8 cellular contexts compared by ENCODE assay signal in genomic region chr2:219737270-219737691, GRCh38.
DNase-seq lines count a peak whose midpoint lies in the region; ATAC-seq and TF ChIP-seq lines count a peak whose summit lies in the region.

No MANE protein-coding gene starts in this region.

- H3K27me3 Mint-ChIP-seq in endodermal cell (ENCODE audit: insufficient read depth) (peaks cover 2% of the 10 kb centered on the region), neural crest cell (ENCODE audit: low read depth) (peaks cover 5% of the 10 kb centered on the region)

- TF ChIP-seq CTCF in GM06990 (IDR thresholded peaks at IDR 0.05; ENCODE audit: insufficient read depth, low read length, poor library complexity, severe bottlenecking), result peak; percentile 10
- TF ChIP-seq CTCF in endodermal cell (conservative IDR thresholded peaks at IDR 0.05), result peak; percentile 78
- peak; percentile 58 for TF ChIP-seq CTCF in neural crest cell (conservative IDR thresholded peaks at IDR 0.05)

- H3K4me1 Mint-ChIP-seq in endodermal cell (peaks cover 13% of the 10 kb centered on the region), neural crest cell (peaks cover 10% of the 10 kb centered on the region)
- no peaks in the 10 kb centered on the region for H3K4me1 Mint-ChIP-seq in stimulated activated effector memory CD8-positive, alpha-beta T cell treated with anti-CD3 and anti-CD28 coated beads, Interleukin-12 subunit alpha, Interleukin-12 subunit beta, amount 100 ng/mL, for 72 hours

- no peak overlapping the region for H3K27ac ChIP-seq in endodermal cell (ENCODE audit: low read depth, low read length)

- no peaks in the 10 kb centered on the region for H3K9me3 ChIP-seq in endodermal cell (ENCODE audit: control insufficient read depth, low read length)

- H3K9ac ChIP-seq in endodermal cell (ENCODE audit: extremely low read depth, low read length, poor library complexity, severe bottlenecking), result no peak overlapping the region

- H3K36me3 ChIP-seq in GM06990 (ENCODE audit: control insufficient read depth, insufficient read depth, low read length) (no peaks in the 10 kb centered on the region), endodermal cell (ENCODE audit: control insufficient read depth, insufficient read depth, low read length) (no peaks in the 10 kb centered on the region)

- 91 to 92% methylated on average over 3 to 4 of the region's 4 CpGs for WGBS in endodermal cell (ENCODE audit: insufficient coverage in 1 of 2, insufficient read length in 1 of 2), 2 experiments

- no peaks in the 10 kb centered on the region for H3K36me3 Mint-ChIP-seq in endodermal cell (ENCODE audit: low read depth)
- H3K36me3 Mint-ChIP-seq in neural crest cell (ENCODE audit: low read depth), result no peaks in the 10 kb centered on the region
- H3K36me3 Mint-ChIP-seq in stimulated activated effector memory CD8-positive, alpha-beta T cell treated with anti-CD3 and anti-CD28 coated beads, Interleukin-12 subunit alpha, Interleukin-12 subunit beta, amount 100 ng/mL, for 72 hours, result no peaks in the 10 kb centered on the region

- H3K4me3 ChIP-seq in GM06990 (replicated peaks; ENCODE audit: low read depth, low read length) (no peak overlapping the region), endodermal cell (ENCODE audit: low read length) (no peak overlapping the region)

- H3K27me3 ChIP-seq in GM06990 (replicated peaks; ENCODE audit: control insufficient read depth, insufficient read depth, low read length), result no peaks in the 10 kb centered on the region
- no peaks in the 10 kb centered on the region for H3K27me3 ChIP-seq in endodermal cell (ENCODE audit: control insufficient read depth, insufficient read depth, low read length, poor library complexity, severe bottlenecking)

- DNase-seq in GM06990 (ENCODE audit: extremely low read depth, insufficient read length) (no peak), NCI-H69 (lab: John Stamatoyannopoulos, UW) (peak; percentile 2), endodermal cell (peak; percentile 63), neural crest cell (ENCODE audit: low read depth, low spot score) (no peak), activated gamma-delta T cell treated with Interleukin-2 at 50 U/mL for 16 hours (no peak), COR-L47 (lab: John Stamatoyannopoulos, UW) (no peak)
- no peak for DNase-seq in stimulated activated CD4-positive, alpha-beta T cell treated with anti-CD3 and anti-CD28 coated beads, Interleukin-1b, Interleukin-23, amount 100 ng/mL, for 48 hours
- DNase-seq in stimulated activated effector memory CD8-positive, alpha-beta T cell treated with anti-CD3 and anti-CD28 coated beads, Interleukin-12 subunit alpha, Interleukin-12 subunit beta, amount 100 ng/mL, for 72 hours (ENCODE audit: low spot score in 2 of 2), result no peak

- H3K27ac Mint-ChIP-seq in endodermal cell, result no peak overlapping the region
- no peak overlapping the region for H3K27ac Mint-ChIP-seq in neural crest cell (ENCODE audit: unreplicated experiment)
- no peak overlapping the region for H3K27ac Mint-ChIP-seq in stimulated activated effector memory CD8-positive, alpha-beta T cell treated with anti-CD3 and anti-CD28 coated beads, Interleukin-12 subunit alpha, Interleukin-12 subunit beta, amount 100 ng/mL, for 72 hours

- H3K4me3 Mint-ChIP-seq in endodermal cell (no peak overlapping the region), neural crest cell (no peak overlapping the region)
- H3K4me3 Mint-ChIP-seq in stimulated activated effector memory CD8-positive, alpha-beta T cell treated with anti-CD3 and anti-CD28 coated beads, Interleukin-12 subunit alpha, Interleukin-12 subunit beta, amount 100 ng/mL, for 72 hours, result no peak overlapping the region

- H3K4me1 ChIP-seq in endodermal cell (ENCODE audit: control insufficient read depth, insufficient read depth, low read length), result no peaks in the 10 kb centered on the region

- ATAC-seq in stimulated activated effector memory CD8-positive, alpha-beta T cell treated with anti-CD3 and anti-CD28 coated beads, Interleukin-12 subunit alpha, Interleukin-12 subunit beta, amount 100 ng/mL, for 72 hours, result no peak

- no peaks in the 10 kb centered on the region for H3K9me3 Mint-ChIP-seq in endodermal cell
- H3K9me3 Mint-ChIP-seq in neural crest cell, result no peaks in the 10 kb centered on the region
- no peaks in the 10 kb centered on the region for H3K9me3 Mint-ChIP-seq in stimulated activated effector memory CD8-positive, alpha-beta T cell treated with anti-CD3 and anti-CD28 coated beads, Interleukin-12 subunit alpha, Interleukin-12 subunit beta, amount 100 ng/mL, for 72 hours

Comparison
In these comparisons a context has a peak if more than half of its experiments do, and no peak if none do; other contexts are left out.
1. DNase-seq: peak in NCI-H69 (single experiment) and endodermal cell (single experiment); none in GM06990 (single experiment), neural crest cell (single experiment), stimulated activated CD4-positive, alpha-beta T cell treated with anti-CD3 and anti-CD28 coated beads, Interleukin-1b, Interleukin-23, amount 100 ng/mL, for 48 hours (single experiment), activated gamma-delta T cell treated with Interleukin-2 at 50 U/mL for 16 hours (single experiment), COR-L47 (single experiment) and stimulated activated effector memory CD8-positive, alpha-beta T cell treated with anti-CD3 and anti-CD28 coated beads, Interleukin-12 subunit alpha, Interleukin-12 subunit beta, amount 100 ng/mL, for 72 hours (0 of 2).
2. CTCF ChIP-seq: peak in every context shown above with its lines; median percentile 78 in endodermal cell; 58 in neural crest cell; 10 in GM06990.